In genomic region chr2:151761687-151762086, GRCh38 we compare ENCODE assay signal across 21 cellular contexts.
"Had no signal": no experiment of that assay in that cellular context is flagged by ENCODE, and none has a peak within 500 bp of the region (broad histone marks: within the 10 kb centered on the region; RNA-seq: fewer than 3 reads in every experiment).

No MANE protein-coding gene starts in this region.

- H3K9me3 ChIP-seq: pancreas, prostate gland, stomach, tibial artery, transverse colon, upper lobe of right lung, uterus had no signal

- H3K36me3 ChIP-seq: neural progenitor cell, pancreas, prostate gland, stomach, tibial artery, transverse colon, upper lobe of right lung, uterus had no signal

- H3K27ac ChIP-seq: pancreas, prostate gland, stomach, tibial artery, transverse colon, upper lobe of right lung, uterus had no signal

- H3K27me3 ChIP-seq: neural progenitor cell, pancreas, stomach, tibial artery, transverse colon, upper lobe of right lung, uterus had no signal

- DNase-seq: naive thymus-derived CD4-positive, alpha-beta T cell; natural killer cell; occipital lobe; pancreas; right cardiac atrium; small intestine; stimulated activated CD4-positive, alpha-beta T cell treated with anti-CD3 and anti-CD28 coated beads, Interleukin-15, amount 100 ng/mL, for 24 hours; stimulated activated CD4-positive, alpha-beta T cell treated with anti-CD3 and anti-CD28 coated beads, Interleukin-2, amount 100 ng/mL, for 24 hours; stimulated activated CD4-positive, alpha-beta T cell treated with anti-CD3 and anti-CD28 coated beads, Interleukin-2, amount 100 ng/mL, for 48 hours; stimulated activated CD4-positive, alpha-beta T cell treated with anti-CD3 and anti-CD28 coated beads, Interleukin-4, amount 100 ng/mL, for 24 hours; stimulated activated naive B cell treated with anti-CD40 and anti-IgM and Interleukin-4, amounts not matched to agents 10 μg/mL and 1 μg/mL and 100 μg/mL, for 72 hours; stimulated activated naive CD4-positive, alpha-beta T cell treated with Interleukin-2 at 50 U/mL for 16 hours; stomach; tibial artery; transverse colon; upper lobe of right lung; uterus had no signal

- H3K4me2 ChIP-seq: neural progenitor cell had no signal

- H3K4me1 ChIP-seq: pancreas, prostate gland, tibial artery, transverse colon, uterus had no signal

- H2AFZ ChIP-seq: neural progenitor cell had no signal

- H3K4me3 ChIP-seq: neural progenitor cell, pancreas, prostate gland, stomach, tibial artery, transverse colon, upper lobe of right lung, uterus had no signal

- ATAC-seq: naive thymus-derived CD4-positive, alpha-beta T cell; natural killer cell; pancreas; right cardiac atrium; sciatic nerve; stimulated activated effector memory CD8-positive, alpha-beta T cell treated with anti-CD3 and anti-CD28 coated beads, Interleukin-12 subunit alpha, Interleukin-12 subunit beta, amount 100 ng/mL, for 72 hours; stimulated activated naive B cell treated with anti-CD40 and anti-IgM and Interleukin-4, amounts not matched to agents 10 μg/mL and 1 μg/mL and 100 μg/mL, for 72 hours; upper lobe of right lung had no signal

- H3K9ac ChIP-seq: neural progenitor cell had no signal

- FAIRE-seq: pancreas, small intestine had no signal
